Comparison of ENCODE assay signal across 7 cellular contexts in genomic region chr2:231490801-231491200, GRCh38. TPM values are rescaled to one million over a fixed set of nuclear protein-coding genes. Genes with fewer than 3 reads are reported as not detected.
"Had no signal": no experiment of that assay in that cellular context is flagged by ENCODE, and none has a peak within 500 bp of the region (broad histone marks: within the 10 kb centered on the region; RNA-seq: fewer than 3 reads in every experiment).

No MANE protein-coding gene starts in this region.

- H3K9me3 Mint-ChIP-seq: IgD-negative memory B cell had no signal

- H3K27ac Mint-ChIP-seq: GM23338, H9 had no signal

- H3K4me2 ChIP-seq: GM23338 had no signal

- H3K4me1 Mint-ChIP-seq: IgD-negative memory B cell had no signal

- H2AFZ ChIP-seq: GM23338 had no signal

- H3K27ac ChIP-seq: HL-60 had no signal

- ATAC-seq: HepG2 had no signal

- H3K4me3 Mint-ChIP-seq: GM23338, H9 had no signal

- DNase-seq: H9, HCEC 1CT had no signal

- H3K4me3 ChIP-seq: GM23338 had no signal

RNA-seq across cellular contexts. Expression of gene NMUR1, which starts 39.4 kb away (rescaled TPM):
- total RNA-seq: HepG2, HT1080 had no signal
- polyA plus RNA-seq: HepG2 had no signal
